Comparison of ENCODE assay signal across 17 cellular contexts in the genomic region with DNA sequence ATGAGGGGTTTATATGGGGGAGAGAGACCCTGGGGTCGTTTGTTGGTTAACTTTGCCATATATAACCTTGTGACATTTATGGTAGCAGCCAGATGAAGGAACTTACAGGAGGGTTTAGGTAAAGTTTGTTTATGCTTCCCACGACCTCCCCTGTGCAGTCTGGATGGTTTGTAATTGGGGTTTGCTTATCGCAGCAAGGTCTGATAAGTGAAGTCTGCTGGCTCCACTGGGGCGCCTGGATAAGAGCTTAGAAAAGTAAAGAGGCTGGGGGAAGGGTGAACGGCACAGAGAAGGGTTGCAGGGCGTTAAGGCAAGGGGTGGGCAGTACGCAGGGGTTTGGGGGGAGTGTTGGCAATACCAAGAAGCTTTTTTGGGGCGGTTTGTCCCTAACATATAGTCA.
DNase-seq lines count a peak whose midpoint lies in the region; ATAC-seq and TF ChIP-seq lines count a peak whose summit lies in the region.
"Had no signal": no experiment of that assay in that cellular context is flagged by ENCODE, and none has a peak within 500 bp of the region (broad histone marks: within the 10 kb centered on the region; RNA-seq: fewer than 3 reads in every experiment).

No MANE protein-coding gene starts in this region.

- H3K4me1 ChIP-seq in HEK293 (ENCODE audit: control insufficient read depth, insufficient read depth, low read length): peaks cover 30% of the 10 kb centered on the region
- no peaks in the 10 kb centered on the region for H3K4me1 ChIP-seq in trophoblast cell (ENCODE audit: control insufficient read depth in 1 of 2, insufficient read depth in 2 of 2, low read length in 2 of 2)
- H3K4me1 ChIP-seq: BLaER1 had no signal

- H3K9ac ChIP-seq in trophoblast cell (ENCODE audit: low read length): no peak overlapping the region
- H3K9ac ChIP-seq: BLaER1 had no signal

- H4K91ac ChIP-seq in trophoblast cell (ENCODE audit: low read depth, low read length): no peak overlapping the region

- peak overlapping the region; percentile 25 for H3K27ac Mint-ChIP-seq in central memory CD8-positive, alpha-beta T cell (ENCODE audit: low read depth)

- no peak overlapping the region for H3K18ac ChIP-seq in trophoblast cell (ENCODE audit: low read length)

- peaks cover 14% of the 10 kb centered on the region for H3K36me3 Mint-ChIP-seq in central memory CD8-positive, alpha-beta T cell (ENCODE audit: insufficient read depth)

- peaks cover 0 to 12% of the 10 kb centered on the region in 2 experiments; a peak in 1 of 3 replicates for H3K36me3 ChIP-seq in HEK293 (ENCODE audit: control insufficient read depth in 2 of 2, insufficient read depth in 1 of 2, low read length in 2 of 2)
- peaks cover 0 to 2% of the 10 kb centered on the region in 2 experiments for H3K36me3 ChIP-seq in trophoblast cell (ENCODE audit: control insufficient read depth in 1 of 2, insufficient read depth in 2 of 2, low read length in 2 of 2)
- H3K36me3 ChIP-seq: SJSA1 had no signal

- no peak overlapping the region for H3K23ac ChIP-seq in trophoblast cell (ENCODE audit: low read length)

- TF ChIP-seq CTCF in HEK293 (tag by site-specific recombination; IDR thresholded peaks at IDR 0.05): no peak

- H3K4me3 ChIP-seq in HEK293 (ENCODE audit: low read depth, low read length) (no peak overlapping the region), trophoblast cell (ENCODE audit: low read depth, low read length) (no peak overlapping the region)
- H3K4me3 ChIP-seq: BLaER1, SJSA1 had no signal

- no peak overlapping the region for H2BK5ac ChIP-seq in trophoblast cell (ENCODE audit: low read depth, low read length, poor library complexity)

- H3K79me2 ChIP-seq in trophoblast cell (ENCODE audit: control insufficient read depth, insufficient read depth, low read length, poor library complexity): no peaks in the 10 kb centered on the region

- H2AFZ ChIP-seq in trophoblast cell (ENCODE audit: insufficient read depth, low read length, poor library complexity): no peak overlapping the region

- H3K4ac ChIP-seq in trophoblast cell (ENCODE audit: low read depth, low read length): peak overlapping the region; percentile 46

- intact Hi-C loops in Right ventricle myocardium superior (cut with DNase I): no loop called here
- intact Hi-C loops in cardiac septum (cut with DNase I): no loop called here

- WGBS in trophoblast cell (ENCODE audit: extremely low coverage, insufficient coverage, insufficient read length): no CpG with 5 or more reads among the region's 8 CpGs

- no peak overlapping the region for H3K14ac ChIP-seq in trophoblast cell (ENCODE audit: low read length)

- DNase-seq in Right ventricle myocardium superior (no peak), cardiac septum (ENCODE audit: low spot score) (no peak), trophoblast cell (no peak), NCI-H446 (lab: John Stamatoyannopoulos, UW) (no peak), NCI-H146 treated with DMSO at 0.1 percent for 48 hours (lab: John Stamatoyannopoulos, UW; ENCODE audit: unreplicated experiment) (no peak)
- DNase-seq in central memory CD8-positive, alpha-beta T cell (ENCODE audit: low spot score in 2 of 2): no peak
- DNase-seq: CD8-positive, alpha-beta memory T cell; DMS 273 treated with DMSO at 0.1 percent for 48 hours; NCI-H1930; NCI-H510A; NCI-H774; PC-3 had no signal

- H3K27ac ChIP-seq in HEK293 (ENCODE audit: extremely low read depth, low read depth, low read length): peak overlapping the region; percentile 72
- H3K27ac ChIP-seq in trophoblast cell (ENCODE audit: low read depth, low read length): no peak overlapping the region
- H3K27ac ChIP-seq: BLaER1, RWPE1, SJSA1 had no signal

- no peaks in the 10 kb centered on the region for H3K27me3 Mint-ChIP-seq in central memory CD8-positive, alpha-beta T cell
- H3K27me3 Mint-ChIP-seq: CD8-positive, alpha-beta memory T cell had no signal

- peak; percentile 49 for ATAC-seq in Right ventricle myocardium superior (ENCODE audit: poor library complexity)
- ATAC-seq in central memory CD8-positive, alpha-beta T cell (replicated peaks; ENCODE audit: extremely low read depth, poor library complexity, severe bottlenecking): no peak
- ATAC-seq in GM18907 (IDR thresholded peaks at IDR 0.05; ENCODE audit: unreplicated experiment): no peak
- ATAC-seq: PC-3 had no signal

- no peak overlapping the region for H3K4me2 ChIP-seq in trophoblast cell (ENCODE audit: low read length)
- H3K4me2 ChIP-seq: BLaER1 had no signal

- no peak overlapping the region for H4K12ac ChIP-seq in trophoblast cell (ENCODE audit: low read depth, low read length)

- H4K8ac ChIP-seq in trophoblast cell (ENCODE audit: low read depth, low read length): no peak overlapping the region

- H3K79me1 ChIP-seq in trophoblast cell (ENCODE audit: low read length): no peaks in the 10 kb centered on the region

- H3K27me3 ChIP-seq in trophoblast cell (ENCODE audit: insufficient read depth, low read length): no peaks in the 10 kb centered on the region
- H3K27me3 ChIP-seq: BLaER1, SJSA1 had no signal

- H3K9me3 ChIP-seq in HEK293 (ENCODE audit: control insufficient read depth, insufficient read depth, low read depth, low read length): no peaks in the 10 kb centered on the region; the same call in 1 of the 2 replicates
- no peaks in the 10 kb centered on the region for H3K9me3 ChIP-seq in trophoblast cell (ENCODE audit: insufficient read depth, low read depth, low read length)
- H3K9me3 ChIP-seq: SJSA1 had no signal

- no peak overlapping the region for H2AK5ac ChIP-seq in trophoblast cell (ENCODE audit: low read length)

- CTCF ChIA-PET in HEK293 (lab: Yijun Ruan, JAX): interaction anchor here (0.6 to 0.7 kb wide), 2 partner anchors 18 to 374 kb away, joined by 3 to 5 read pairs; no protein-coding TSS in a partner anchor

- H2BK12ac ChIP-seq in trophoblast cell (ENCODE audit: low read length): no peak overlapping the region

- peaks cover 47% of the 10 kb centered on the region for H3K4me1 Mint-ChIP-seq in central memory CD8-positive, alpha-beta T cell

- H2BK120ac ChIP-seq in trophoblast cell (ENCODE audit: insufficient read depth, low read length, poor library complexity): no peak overlapping the region

- POLR2A ChIA-PET in HEK293 (lab: Yijun Ruan, JAX): interaction anchor here (0.6 kb wide), 1 partner anchor 55 kb away, joined by 3 read pairs; no protein-coding TSS in a partner anchor

- no peaks in the 10 kb centered on the region for H3K9me3 Mint-ChIP-seq in central memory CD8-positive, alpha-beta T cell

- H3K4me3 Mint-ChIP-seq in central memory CD8-positive, alpha-beta T cell: no peak overlapping the region

TF ChIP-seq in HEK293, 187 proteins besides CTCF, POLR2A, EP300 and RAD21:
- TF ChIP-seq ZNF2 (tag by site-specific recombination; IDR thresholded peaks at IDR 0.05): no peak
- TF ChIP-seq ZFHX2 (tag by site-specific recombination; conservative IDR thresholded peaks at IDR 0.05): 0 out of 2 replicates have a peak, but pooled peaks have one; percentile 25
- peak; percentile 80 for TF ChIP-seq ZIC2 (tag by site-specific recombination; IDR thresholded peaks at IDR 0.05)
- peak; percentile 32; the same call in 1 of the 2 replicates for TF ChIP-seq GLIS1 (tag by site-specific recombination; IDR thresholded peaks at IDR 0.05)
- TF ChIP-seq TCF7L2 (IDR thresholded peaks at IDR 0.05; ENCODE audit: borderline replicate concordance, low read depth, low read length): peak; percentile 81; the same call in 1 of the 2 replicates
- no peak for TF ChIP-seq ZNF335 (tag by site-specific recombination; conservative IDR thresholded peaks at IDR 0.05)
- TF ChIP-seq ZNF843 (tag by site-specific recombination; IDR thresholded peaks at IDR 0.05): peak; percentile 43; the same call in 1 of the 2 replicates
- TF ChIP-seq FEZF1 (tag by site-specific recombination; IDR thresholded peaks at IDR 0.05): peak; percentile 63
- no peak for TF ChIP-seq ZNF560 (tag by site-specific recombination; IDR thresholded peaks at IDR 0.05; ENCODE audit: borderline replicate concordance)
- peak; percentile 33; the same call in 1 of the 2 replicates for TF ChIP-seq EGR2 (tag by site-specific recombination; IDR thresholded peaks at IDR 0.05; ENCODE audit: low read depth)
- no peak for TF ChIP-seq ZNF121 (tag by site-specific recombination; IDR thresholded peaks at IDR 0.05)
